11 cellular contexts compared by ENCODE assay signal in genomic region chr2:46502291-46502690, GRCh38. TPM values are rescaled to one million over a fixed set of nuclear protein-coding genes. Genes with fewer than 3 reads are reported as not detected.
"Had no signal": no experiment of that assay in that cellular context is flagged by ENCODE, and none has a peak within 500 bp of the region (broad histone marks: within the 10 kb centered on the region; RNA-seq: fewer than 3 reads in every experiment).

No MANE protein-coding gene starts in this region.

- H3K4me3 ChIP-seq: GM23248, HAP-1 had no signal

- H2AFZ ChIP-seq: GM23248 had no signal

- H3K36me3 Mint-ChIP-seq: IgD-negative memory B cell had no signal

- H3K27ac ChIP-seq: GM23248 had no signal

- H3K9me3 Mint-ChIP-seq: HFFc6, IgD-negative memory B cell had no signal

- DNase-seq: GM23248, GOT3, H7, HFFc6, KBM-7 had no signal

- H3K4me3 Mint-ChIP-seq: HFFc6, IgD-negative memory B cell had no signal

- H3K9ac ChIP-seq: GM23248 had no signal

- H3K9me3 ChIP-seq: HAP-1 had no signal

- ATAC-seq: HCT116 had no signal

- FAIRE-seq: HTR-8/SVneo had no signal

- H3K36me3 ChIP-seq: HAP-1 had no signal

- H3K27ac Mint-ChIP-seq: HFFc6, IgD-negative memory B cell had no signal

- H3K27me3 Mint-ChIP-seq: IgD-negative memory B cell had no signal

RNA-seq across cellular contexts. Expression of gene TMEM247, which starts 22.9 kb away (rescaled TPM):
- total RNA-seq: GM23248, H4, H7, HFFc6, HT-29 had no signal
- polyA plus RNA-seq: GM23248, IgD-negative memory B cell had no signal
